10 cellular contexts compared by ENCODE assay signal in the genomic region with DNA sequence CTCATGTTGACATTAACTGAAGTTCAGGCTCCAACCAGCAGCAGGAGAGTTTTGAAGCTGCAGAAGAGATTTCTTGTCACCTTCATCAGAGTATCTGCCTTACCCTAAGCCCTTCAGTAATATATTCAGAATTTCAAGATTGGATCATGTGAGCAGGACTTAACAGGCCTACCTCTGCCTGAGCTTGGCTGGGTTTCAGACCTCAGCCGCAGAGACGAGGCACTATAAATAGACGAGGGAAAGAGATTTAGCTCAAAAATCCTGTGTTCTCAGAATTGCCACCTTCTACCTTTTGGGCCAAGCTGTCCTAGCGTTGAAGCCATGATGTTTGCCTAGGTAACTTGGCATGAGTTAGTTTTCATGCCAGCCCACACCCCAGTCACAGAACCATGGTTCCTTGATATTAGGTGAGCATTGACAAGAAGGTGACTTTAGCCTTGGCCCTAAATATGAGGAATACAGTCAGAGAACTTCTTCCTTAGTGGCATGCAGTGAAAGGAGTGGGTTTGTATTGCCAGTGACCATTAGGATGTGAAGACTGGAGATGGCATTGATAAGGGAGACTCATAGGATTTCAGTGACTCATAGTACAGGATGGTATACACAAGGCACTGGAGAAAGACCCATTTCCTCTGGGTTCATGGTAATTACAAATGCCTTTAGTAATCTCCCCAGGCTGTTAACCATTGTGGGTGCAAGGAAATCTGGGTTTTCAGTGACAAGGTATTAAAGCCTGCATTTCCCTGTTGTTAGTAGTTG.
DNase-seq lines count a peak whose midpoint lies in the region; ATAC-seq, FAIRE-seq and TF ChIP-seq lines count a peak whose summit lies in the region.
"Had no signal": no experiment of that assay in that cellular context is flagged by ENCODE, and none has a peak within 500 bp of the region (broad histone marks: within the 10 kb centered on the region; RNA-seq: fewer than 3 reads in every experiment).

No MANE protein-coding gene starts in this region.

- H3K4me1 Mint-ChIP-seq in activated naive CD8-positive, alpha-beta T cell (ENCODE audit: low read depth) = peaks cover 71% of the 10 kb centered on the region

- H3K27me3 Mint-ChIP-seq in activated naive CD8-positive, alpha-beta T cell = no peaks in the 10 kb centered on the region

- H3K27ac Mint-ChIP-seq in activated naive CD8-positive, alpha-beta T cell = peak overlapping the region; percentile 16

- no peak for FAIRE-seq in urothelium cell line (lab: Jason Lieb, UNC)
- FAIRE-seq: islet of Langerhans had no signal

- TF ChIP-seq CTCF in right atrium auricular region (IDR thresholded peaks at IDR 0.05) (no peak), tibial artery (IDR thresholded peaks at IDR 0.05) (no peak)

- H3K27ac ChIP-seq in right atrium auricular region (peak overlapping the region; percentile 56 to 80), tibial artery (no peak overlapping the region)

- intact Hi-C loops in Right ventricle myocardium superior (cut with DNase I) = no loop called here
- intact Hi-C loops in Right ventricle myocardium inferior (cut with DNase I) = no loop called here
- intact Hi-C loops in tibial artery (cut with DNase I; ENCODE audit: low total_unique reads) = no loop called here

- H3K27me3 ChIP-seq in right atrium auricular region (no peaks in the 10 kb centered on the region), tibial artery (no peaks in the 10 kb centered on the region)

- H3K36me3 Mint-ChIP-seq in activated naive CD8-positive, alpha-beta T cell = peaks cover 8% of the 10 kb centered on the region

- H3K4me1 ChIP-seq in right atrium auricular region (peaks cover 0 to 59% of the 10 kb centered on the region in 2 donors), tibial artery (peaks cover 0 to 24% (median 7%) of the 10 kb centered on the region in 4 donors)

- H3K4me3 ChIP-seq in right atrium auricular region (no peak overlapping the region), tibial artery (no peak overlapping the region)

- H3K36me3 ChIP-seq in right atrium auricular region (no peaks in the 10 kb centered on the region), tibial artery (no peaks in the 10 kb centered on the region)

- DNase-seq in Right ventricle myocardium superior (peak; percentile 54), Right ventricle myocardium inferior (ENCODE audit: missing footprints) (no peak), right atrium auricular region (ENCODE audit: low spot score) (no peak), urothelium cell line (ENCODE audit: low spot score) (peak; percentile 43), NOMO-1 (lab: John Stamatoyannopoulos, UW; ENCODE audit: unreplicated experiment in 2 of 2) (no peak), tibial artery (no peak)
- DNase-seq: activated T-cell treated with anti-CD3 and anti-CD28 coated beads, Interleukin-2, amount 50 U/mL, for 1 hour had no signal

- H3K9me3 Mint-ChIP-seq in activated naive CD8-positive, alpha-beta T cell (ENCODE audit: low read depth) = no peaks in the 10 kb centered on the region

- ATAC-seq in Right ventricle myocardium superior (ENCODE audit: poor library complexity) (peak; percentile 55), Right ventricle myocardium inferior (no peak), HG02588 (IDR thresholded peaks at IDR 0.05; ENCODE audit: unreplicated experiment) (no peak)

- no peaks in the 10 kb centered on the region for H3K9me3 ChIP-seq in right atrium auricular region
- H3K9me3 ChIP-seq in tibial artery = no peaks in the 10 kb centered on the region

- peak overlapping the region; percentile 6 for H3K4me3 Mint-ChIP-seq in activated naive CD8-positive, alpha-beta T cell

Comparison
In these comparisons a context has a peak if more than half of its experiments do, and no peak if none do; other contexts are left out.
1. DNase-seq: peak in Right ventricle myocardium superior (single experiment) and urothelium cell line (single experiment); none in Right ventricle myocardium inferior (single experiment), right atrium auricular region (single experiment), NOMO-1 (0 of 2) and tibial artery (0 of 2).
2. H3K27ac ChIP-seq: peak in right atrium auricular region (2 of 2); none in tibial artery (0 of 2).